20 cellular contexts compared by ENCODE assay signal in the genomic region with DNA sequence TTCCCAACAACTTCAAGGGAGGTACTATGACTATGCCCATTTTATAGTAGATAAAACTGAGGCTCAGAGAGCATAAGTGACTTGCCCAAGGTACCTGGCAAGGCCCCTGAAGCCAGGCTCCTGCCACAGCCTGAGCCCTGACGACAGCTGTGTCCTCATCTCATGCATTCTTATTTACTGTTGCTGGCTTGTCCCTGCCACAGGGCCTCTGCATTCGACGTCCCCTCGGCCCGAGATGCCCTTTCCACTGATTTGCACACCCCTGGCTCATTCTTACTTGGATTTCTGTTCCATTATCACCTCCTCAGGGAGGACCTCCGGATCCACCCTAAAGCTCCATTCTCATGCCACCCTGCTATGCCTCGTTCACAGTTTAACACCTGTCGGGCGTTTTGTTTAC. TPM values are rescaled to one million over a fixed set of nuclear protein-coding genes. Genes with fewer than 3 reads are reported as not detected.
DNase-seq lines count a peak whose midpoint lies in the region; ATAC-seq, FAIRE-seq and TF ChIP-seq lines count a peak whose summit lies in the region.
"Had no signal": no experiment of that assay in that cellular context is flagged by ENCODE, and none has a peak within 500 bp of the region (broad histone marks: within the 10 kb centered on the region; RNA-seq: fewer than 3 reads in every experiment).

No MANE protein-coding gene starts in this region.

- H3K9me3 ChIP-seq in heart left ventricle = no peaks in the 10 kb centered on the region
- no peaks in the 10 kb centered on the region for H3K9me3 ChIP-seq in WERI-Rb-1 (ENCODE audit: severe bottlenecking)
- no peaks in the 10 kb centered on the region for H3K9me3 ChIP-seq in kidney (ENCODE audit: control insufficient read depth in 1 of 2, low read length in 2 of 2)
- no peaks in the 10 kb centered on the region for H3K9me3 ChIP-seq in thyroid gland
- no peaks in the 10 kb centered on the region for H3K9me3 ChIP-seq in HAP-1
- H3K9me3 ChIP-seq: heart right ventricle, uterus had no signal

- H3K9ac ChIP-seq in kidney (ENCODE audit: low read length in 2 of 2) = no peak overlapping the region

- DNase-seq in left cardiac atrium (peak; percentile 1), heart left ventricle (no peak), WERI-Rb-1 (no peak), kidney (peak; percentile 17), GM19238 (ENCODE audit: insufficient read length, low spot score) (no peak), thyroid gland (no peak), HAP-1 (ENCODE audit: low spot score in 2 of 2) (no peak)
- DNase-seq: ACHN; activated CD4-positive, alpha-beta T cell treated with anti-CD3 and anti-CD28 coated beads, Interleukin-2, amount 10 ng/mL, durations not matched to agents 7 days and 5 days; activated effector memory CD4-positive, alpha-beta T cell treated with anti-CD3 and anti-CD28 coated beads, Interleukin-2, amount 50 U/mL, for 16 hours; activated naive CD8-positive, alpha-beta T cell treated with anti-CD3 and anti-CD28 coated beads, Interleukin-2, amount 50 U/mL, for 24 hours; heart right ventricle; NCI-H1436 treated with DMSO at 0.1 percent for 48 hours; NCI-H774; PC-3; uterus had no signal

- 25 to 52% (median 48%) methylated on average over 9 of the region's 9 CpGs for WGBS in heart left ventricle, 4 donors
- WGBS in thyroid gland, 2 donors = 79 to 81% methylated on average over 9 of the region's 9 CpGs

- TF ChIP-seq POLR2A in heart left ventricle (IDR thresholded peaks at IDR 0.05) (no peak), thyroid gland (IDR thresholded peaks at IDR 0.05) (no peak)

- H3K4me3 ChIP-seq in heart left ventricle (peak overlapping the region in 4 of 12 donors; percentile 65 to 77 (median 71)), WERI-Rb-1 (ENCODE audit: low read depth, low read length) (no peak overlapping the region), kidney (ENCODE audit: low read length in 2 of 2) (no peak overlapping the region), thyroid gland (replicated peaks in 1 of 3) (no peak overlapping the region), HAP-1 (no peak overlapping the region)
- H3K4me3 ChIP-seq: uterus had no signal

- intact Hi-C loops in left cardiac atrium (cut with DNase I) = loop anchor here in 1 of 2 donors (5.0 kb wide), 2 partner anchors 39 to 59 kb away; no protein-coding TSS in a partner anchor
- intact Hi-C loops in heart left ventricle (cut with DNase I) = loop anchor here in 6 of 10 donors (5.0 kb wide), 4 partner anchors 44 to 69 kb away; no protein-coding TSS in a partner anchor
- intact Hi-C loops in kidney (cut with DNase I) = no loop called here
- intact Hi-C loops in thyroid gland (cut with DNase I) = no loop called here

- in situ Hi-C loops in HAP-1 (cut with MboI; ENCODE audit: low sequenced_read_pairs) = no loop called here

- FAIRE-seq in kidney (lab: Jason Lieb, UNC) = no peak
- FAIRE-seq: bronchial epithelial cell, endothelial cell of umbilical vein, GM12892 had no signal

- H3K36me3 ChIP-seq in heart left ventricle (peaks cover 0 to 4% (median 0%) of the 10 kb centered on the region in 9 donors), WERI-Rb-1 (no peaks in the 10 kb centered on the region), kidney (ENCODE audit: control insufficient read depth in 1 of 2, insufficient read depth in 2 of 2, low read length in 2 of 2) (no peaks in the 10 kb centered on the region), thyroid gland (no peaks in the 10 kb centered on the region), HAP-1 (replicated peaks) (no peaks in the 10 kb centered on the region)
- H3K36me3 ChIP-seq: heart right ventricle, uterus had no signal

- peak overlapping the region in 5 of 12 donors; percentile 1 to 79 (median 19) for H3K27ac ChIP-seq in heart left ventricle
- H3K27ac ChIP-seq in WERI-Rb-1 = peak overlapping the region; percentile 40
- no peak overlapping the region for H3K27ac ChIP-seq in kidney (ENCODE audit: low read depth in 2 of 2, low read length in 2 of 2)
- no peak overlapping the region for H3K27ac ChIP-seq in thyroid gland
- H3K27ac ChIP-seq: uterus had no signal

- H3K27me3 ChIP-seq in heart left ventricle = peaks cover 0 to 33% (median 6%) of the 10 kb centered on the region in 9 donors
- H3K27me3 ChIP-seq in WERI-Rb-1 (ENCODE audit: insufficient read depth, low read depth, severe bottlenecking) = no peaks in the 10 kb centered on the region
- H3K27me3 ChIP-seq in thyroid gland = no peaks in the 10 kb centered on the region
- no peaks in the 10 kb centered on the region for H3K27me3 ChIP-seq in HAP-1 (ENCODE audit: low read depth)

- ATAC-seq in left cardiac atrium (no peak), heart left ventricle (no peak), HG03139 (IDR thresholded peaks at IDR 0.05; ENCODE audit: unreplicated experiment) (no peak)
- ATAC-seq: activated naive CD8-positive, alpha-beta T cell treated with anti-CD3 and anti-CD28 coated beads, Interleukin-2, amount 50 U/mL, for 24 hours; heart right ventricle; PC-3 had no signal

- TF ChIP-seq CTCF in heart left ventricle (IDR thresholded peaks at IDR 0.05) (no peak), WERI-Rb-1 (IDR thresholded peaks at IDR 0.05; ENCODE audit: low read depth, low read length) (no peak), kidney (IDR thresholded peaks at IDR 0.05; ENCODE audit: borderline replicate concordance, extremely low read depth, insufficient read depth) (no peak), thyroid gland (IDR thresholded peaks at IDR 0.05) (no peak)

- H3K4me1 ChIP-seq in heart left ventricle (peaks cover 0 to 65% (median 25%) of the 10 kb centered on the region in 12 donors), kidney (ENCODE audit: control insufficient read depth in 1 of 2, insufficient read depth in 1 of 2, low read depth in 1 of 2, low read length in 2 of 2) (peaks cover 2 to 5% of the 10 kb centered on the region in 2 donors), thyroid gland (peaks cover 21 to 46% of the 10 kb centered on the region in 2 donors), HAP-1 (no peaks in the 10 kb centered on the region; the same call in none of the 2 replicates)

RNA-seq across cellular contexts. Expression of a gene that starts 2.6 kb away (rescaled TPM):
- total RNA-seq in left cardiac atrium (10 to 100 TPM; 35.1 to 41.2 TPM), heart left ventricle (10 to 100 TPM; 25.2 to 94.1 (median 72.2) TPM), kidney (92.6 TPM), thyroid gland (10 to 100 TPM; 21.5 to 34.1 (median 26.6) TPM)
- polyA plus RNA-seq in heart left ventricle (10 to 100 TPM; 40.5 to 88.8 TPM), kidney (ENCODE audit: insufficient read depth, low read depth, low replicate concordance) (19.1 TPM)
- total RNA-seq: bronchial epithelial cell had no signal

Comparison
In these comparisons a context has a peak if more than half of its experiments do, and no peak if none do; other contexts are left out.
1. DNase-seq: peak in left cardiac atrium (single experiment) and kidney (single experiment); none in heart left ventricle (0 of 5), WERI-Rb-1 (single experiment), GM19238 (single experiment), thyroid gland (0 of 2) and HAP-1 (0 of 2).
2. intact Hi-C loops: an anchor here in heart left ventricle (5.0 kb wide); none called in kidney and thyroid gland.